In the genomic region with DNA sequence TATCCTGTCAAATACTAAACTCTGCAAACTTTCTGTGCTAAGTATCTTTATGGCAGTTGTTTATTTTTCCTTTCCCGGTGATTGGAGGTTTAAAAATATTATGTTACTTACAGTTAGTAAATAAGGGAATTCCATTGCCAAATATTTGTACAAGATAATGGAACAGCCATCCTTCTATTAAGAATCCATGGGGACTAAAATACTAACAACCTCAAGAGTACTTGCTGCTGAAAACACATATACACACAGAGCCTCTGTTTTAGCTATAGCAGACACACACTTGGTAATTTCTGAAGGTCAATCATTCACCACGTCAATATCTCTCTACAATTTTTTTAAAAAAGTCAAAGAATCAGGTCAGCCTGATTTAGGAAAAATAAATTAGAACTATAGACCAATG, we compare ENCODE assay signal across 24 cellular contexts. TPM values are rescaled to one million over a fixed set of nuclear protein-coding genes. Genes with fewer than 3 reads are reported as not detected.
DNase-seq lines count a peak whose midpoint lies in the region; ATAC-seq, FAIRE-seq and TF ChIP-seq lines count a peak whose summit lies in the region.
"Had no signal": no experiment of that assay in that cellular context is flagged by ENCODE, and none has a peak within 500 bp of the region (broad histone marks: within the 10 kb centered on the region; RNA-seq: fewer than 3 reads in every experiment).

No MANE protein-coding gene starts in this region.

- no peak overlapping the region for H3K27ac ChIP-seq in right atrium auricular region
- H3K27ac ChIP-seq: BLaER1 treated with 17β-estradiol and CSF1 and Interleukin-3, amounts not matched to agents 10 nM and 100 nM; KMS-11; SK-N-MC had no signal

- H3K4me3 ChIP-seq in right atrium auricular region, result no peak overlapping the region
- H3K4me3 ChIP-seq: BLaER1 treated with 17β-estradiol and CSF1 and Interleukin-3, amounts not matched to agents 10 nM and 100 nM; SK-N-MC had no signal

- H3K27me3 ChIP-seq in right atrium auricular region, result no peaks in the 10 kb centered on the region
- H3K27me3 ChIP-seq: BLaER1 treated with 17β-estradiol and CSF1 and Interleukin-3, amounts not matched to agents 10 nM and 100 nM had no signal

- TF ChIP-seq CTCF in right atrium auricular region (IDR thresholded peaks at IDR 0.05), result no peak

- FAIRE-seq in islet of Langerhans (lab: Jason Lieb, UNC), result peak; percentile 27
- FAIRE-seq: D721Med, GM12891, H54 had no signal

- peaks cover 0 to 5% of the 10 kb centered on the region in 2 donors for H3K9me3 ChIP-seq in right atrium auricular region

- ATAC-seq in GM21390 (IDR thresholded peaks at IDR 0.05; ENCODE audit: unreplicated experiment) (no peak), HG03432 (IDR thresholded peaks at IDR 0.05; ENCODE audit: unreplicated experiment) (no peak)

- DNase-seq in DMS153 (lab: John Stamatoyannopoulos, UW) (peak; percentile 52), DMS53 treated with DMSO at 0.1 percent for 48 hours (lab: John Stamatoyannopoulos, UW; ENCODE audit: unreplicated experiment) (peak; percentile 24), NCI-H748 (lab: John Stamatoyannopoulos, UW; ENCODE audit: unreplicated experiment) (peak; percentile 18), AG20443 (ENCODE audit: low spot score) (no peak), right atrium auricular region (ENCODE audit: low spot score) (no peak)
- DNase-seq: AML-193; CD4-positive, alpha-beta T cell; DMS79 treated with DMSO at 0.1 percent for 48 hours; GF-D8; MM.1S; NCI-H2081 treated with DMSO at 0.1 percent for 48 hours; NCI-H524; SIG-M5 had no signal

- no peaks in the 10 kb centered on the region for H3K36me3 ChIP-seq in right atrium auricular region
- H3K36me3 ChIP-seq: BLaER1 treated with 17β-estradiol and CSF1 and Interleukin-3, amounts not matched to agents 10 nM and 100 nM had no signal

- H3K4me1 ChIP-seq in right atrium auricular region, result no peaks in the 10 kb centered on the region
- H3K4me1 ChIP-seq: BLaER1 treated with 17β-estradiol and CSF1 and Interleukin-3, amounts not matched to agents 10 nM and 100 nM had no signal

RNA-seq across cellular contexts. Expression of a gene that starts 32.4 kb away (rescaled TPM):
- total RNA-seq in right atrium auricular region, result 10 to 100 TPM; 29.5 to 55.8 TPM
- total RNA-seq: CD4-positive, alpha-beta T cell; OCI-LY7; T-helper 1 cell treated with Interleukin-12 subunit alpha and Interleukin-12 subunit beta and Interleukin-4 antibody, amounts not matched to agents 30 ng/mL and 1 ng/mL, for 36 hours had no signal

Comparison
In these comparisons a context has a peak if more than half of its experiments do, and no peak if none do; other contexts are left out.
1. DNase-seq: peak in DMS153 (single experiment), DMS53 treated with DMSO at 0.1 percent for 48 hours (single experiment) and NCI-H748 (single experiment); none in AG20443 (single experiment) and right atrium auricular region (single experiment).